ENCODE assay signal across 19 cellular contexts in genomic region chr6:157522472-157522871, GRCh38.
DNase-seq lines count a peak whose midpoint lies in the region; ATAC-seq, FAIRE-seq and TF ChIP-seq lines count a peak whose summit lies in the region.
"Had no signal": no experiment of that assay in that cellular context is flagged by ENCODE, and none has a peak within 500 bp of the region (broad histone marks: within the 10 kb centered on the region; RNA-seq: fewer than 3 reads in every experiment).

No MANE protein-coding gene starts in this region.

- no peaks in the 10 kb centered on the region for H3K27me3 Mint-ChIP-seq in memory B cell
- no peaks in the 10 kb centered on the region for H3K27me3 Mint-ChIP-seq in stimulated activated memory B cell treated with anti-CD40 and anti-IgM and Interleukin-4, amounts not matched to agents 10 μg/mL and 1 μg/mL and 100 μg/mL, for 72 hours

- peaks cover 34% of the 10 kb centered on the region for H3K4me1 Mint-ChIP-seq in memory B cell
- peaks cover 63% of the 10 kb centered on the region for H3K4me1 Mint-ChIP-seq in stimulated activated memory B cell treated with anti-CD40 and anti-IgM and Interleukin-4, amounts not matched to agents 10 μg/mL and 1 μg/mL and 100 μg/mL, for 72 hours

- H3K9me1 ChIP-seq in K562 (ENCODE audit: control insufficient read depth, insufficient read depth, low read length), result no peaks in the 10 kb centered on the region

- H2AFZ ChIP-seq in K562 (ENCODE audit: low read depth, low read length), result no peak overlapping the region
- H2AFZ ChIP-seq: GM23248 had no signal

- no peaks in the 10 kb centered on the region; a peak in 1 of 22 replicates for H4K20me1 ChIP-seq in BLaER1 treated with 17β-estradiol and CSF1 and Interleukin-3, amounts not matched to agents 10 nM and 100 nM
- H4K20me1 ChIP-seq in K562 (replicated peaks; ENCODE audit: control insufficient read depth, insufficient read depth, low read length), result no peaks in the 10 kb centered on the region

- intact Hi-C loops in K562 (cut with micrococcal nuclease), result loop anchor here (5.0 kb wide), 1 partner anchor 75 kb away; no protein-coding TSS in a partner anchor

- no peak for TF ChIP-seq EP300 in K562 (IDR thresholded peaks at IDR 0.05; ENCODE audit: low read length)

- peaks cover 11% of the 10 kb centered on the region for H3K36me3 Mint-ChIP-seq in memory B cell
- peaks cover 23% of the 10 kb centered on the region for H3K36me3 Mint-ChIP-seq in stimulated activated memory B cell treated with anti-CD40 and anti-IgM and Interleukin-4, amounts not matched to agents 10 μg/mL and 1 μg/mL and 100 μg/mL, for 72 hours
- H3K36me3 Mint-ChIP-seq: CD4-positive, CD25-positive, alpha-beta regulatory T cell; CD8-positive, alpha-beta T cell had no signal

- no peak for TF ChIP-seq RAD21 in K562 (CRISPR knock-in tag; conservative IDR thresholded peaks at IDR 0.05 in 1 of 2, IDR thresholded peaks at IDR 0.05 in 1 of 2)

- no peak overlapping the region for H3K9ac ChIP-seq in BLaER1 treated with 17β-estradiol and CSF1 and Interleukin-3, amounts not matched to agents 10 nM and 100 nM
- H3K9ac ChIP-seq in K562 (ENCODE audit: insufficient read depth in 1 of 2, low read depth in 2 of 2, low read length in 2 of 2), result no peak overlapping the region
- H3K9ac ChIP-seq: GM23248 had no signal

- peaks cover 20 to 73% (median 53%) of the 10 kb centered on the region in 10 experiments for H3K4me1 ChIP-seq in BLaER1 treated with 17β-estradiol and CSF1 and Interleukin-3, amounts not matched to agents 10 nM and 100 nM
- H3K4me1 ChIP-seq in K562 (replicated peaks in 1 of 2; ENCODE audit: control insufficient read depth in 2 of 2, insufficient read depth in 2 of 2, low read length in 2 of 2), result peaks cover 35 to 49% of the 10 kb centered on the region in 2 experiments

- peaks cover 15 to 40% (median 24%) of the 10 kb centered on the region in 11 experiments; a peak in 21 of 22 replicates for H3K9me3 ChIP-seq in BLaER1 treated with 17β-estradiol and CSF1 and Interleukin-3, amounts not matched to agents 10 nM and 100 nM (replicated peaks in 1 of 11)
- no peaks in the 10 kb centered on the region for H3K9me3 ChIP-seq in K562 (replicated peaks; ENCODE audit: control insufficient read depth, insufficient read depth, low read depth, low read length)

- no peak for ATAC-seq in K562
- no peak for ATAC-seq in memory B cell (ENCODE audit: low read depth)
- ATAC-seq in stimulated activated memory B cell treated with anti-CD40 and anti-IgM and Interleukin-4, amounts not matched to agents 10 μg/mL and 1 μg/mL and 100 μg/mL, for 72 hours, result no peak
- ATAC-seq: CD8-positive, alpha-beta T cell; GM12878; HCT116 had no signal

- CTCF ChIA-PET in K562 (lab: Yijun Ruan, JAX; ENCODE audit: low intra/inter-chr PET ratio), result no interaction called here

- DNase-seq in K562 (ENCODE audit: extremely low read depth in 1 of 4, low spot score in 3 of 4), result no peak
- DNase-seq in memory B cell (ENCODE audit: low spot score in 2 of 2), result no peak
- no peak for DNase-seq in activated naive CD4-positive, alpha-beta T cell treated with anti-CD3 and anti-CD28 coated beads, Interleukin-2, amount 50 U/mL, for 16 hours
- no peak for DNase-seq in H54 (ENCODE audit: insufficient read length, low spot score)
- DNase-seq: Caco-2; CD4-positive, CD25-positive, alpha-beta regulatory T cell; CD8-positive, alpha-beta T cell; DMS153; DMS79; EL; GDM1; GM23248; H9 had no signal

- BruUV-seq in K562 (replicated peaks; lab: Mats Ljungman, UMichigan), result no TSS peak

- H3K4me3 Mint-ChIP-seq in memory B cell, result no peak overlapping the region
- no peak overlapping the region for H3K4me3 Mint-ChIP-seq in stimulated activated memory B cell treated with anti-CD40 and anti-IgM and Interleukin-4, amounts not matched to agents 10 μg/mL and 1 μg/mL and 100 μg/mL, for 72 hours
- H3K4me3 Mint-ChIP-seq: CD4-positive, CD25-positive, alpha-beta regulatory T cell; CD8-positive, alpha-beta T cell; H9 had no signal

- no peak for TF ChIP-seq CTCF in K562 (IDR thresholded peaks at IDR 0.05 in 2 of 3, conservative IDR thresholded peaks at IDR 0.05 in 1 of 3; ENCODE audit: insufficient read depth in 2 of 3, low read depth in 1 of 3, low read length in 3 of 3)

- H3K27me3 ChIP-seq in BLaER1 treated with 17β-estradiol and CSF1 and Interleukin-3, amounts not matched to agents 10 nM and 100 nM, result no peaks in the 10 kb centered on the region
- no peaks in the 10 kb centered on the region for H3K27me3 ChIP-seq in K562 (ENCODE audit: control insufficient read depth in 2 of 2, insufficient read depth in 2 of 2, low read length in 2 of 2)

- in situ Hi-C loops in K562 (cut with MboI), result no loop called here

- 100% methylated on average over 1 of the region's 1 CpG for WGBS in K562 (ENCODE audit: insufficient coverage, low coverage, missing lambda C conversion rate)

- peaks cover 0 to 35% (median 6%) of the 10 kb centered on the region in 11 experiments; a peak in 8 of 22 replicates for H3K36me3 ChIP-seq in BLaER1 treated with 17β-estradiol and CSF1 and Interleukin-3, amounts not matched to agents 10 nM and 100 nM
- no peaks in the 10 kb centered on the region; the same call in 2 of the 3 replicates for H3K36me3 ChIP-seq in K562 (ENCODE audit: control insufficient read depth, insufficient read depth, low read length)

- H3K27ac Mint-ChIP-seq in memory B cell, result peak overlapping the region; percentile 61
- H3K27ac Mint-ChIP-seq in stimulated activated memory B cell treated with anti-CD40 and anti-IgM and Interleukin-4, amounts not matched to agents 10 μg/mL and 1 μg/mL and 100 μg/mL, for 72 hours, result peak overlapping the region; percentile 66
- H3K27ac Mint-ChIP-seq: CD4-positive, CD25-positive, alpha-beta regulatory T cell; CD8-positive, alpha-beta T cell; H9 had no signal

- H3K27ac ChIP-seq in BLaER1 treated with 17β-estradiol and CSF1 and Interleukin-3, amounts not matched to agents 10 nM and 100 nM, result peak overlapping the region in 7 of 11 experiments; percentile 1 to 83 (median 71); a peak in 10 of 22 replicates
- H3K27ac ChIP-seq in K562 (ENCODE audit: extremely low read depth, low read depth, low read length), result no peak overlapping the region
- H3K27ac ChIP-seq: C4-2B, GM23248 had no signal

- no peak for TF ChIP-seq POLR2A in K562 (conservative IDR thresholded peaks at IDR 0.05)
- TF ChIP-seq POLR2A in H54 (IDR thresholded peaks at IDR 0.05; ENCODE audit: low read depth, low read length), result no peak

- no peak overlapping the region for H3K4me3 ChIP-seq in BLaER1 treated with 17β-estradiol and CSF1 and Interleukin-3, amounts not matched to agents 10 nM and 100 nM
- no peak overlapping the region for H3K4me3 ChIP-seq in K562
- H3K4me3 ChIP-seq: GM12878, GM23248 had no signal

- H3K4me2 ChIP-seq in BLaER1 treated with 17β-estradiol and CSF1 and Interleukin-3, amounts not matched to agents 10 nM and 100 nM, result peak overlapping the region in 5 of 11 experiments; percentile 56 to 87 (median 76); a peak in 7 of 22 replicates
- H3K4me2 ChIP-seq in K562 (ENCODE audit: insufficient read depth, low read length), result no peak overlapping the region

- peaks cover 44% of the 10 kb centered on the region for H3K79me2 ChIP-seq in K562 (ENCODE audit: control insufficient read depth, insufficient read depth, low read length)

- POLR2A ChIA-PET in K562 (lab: Yijun Ruan, JAX), result no interaction called here

- peaks cover 3% of the 10 kb centered on the region for H3K9me3 Mint-ChIP-seq in memory B cell
- H3K9me3 Mint-ChIP-seq in stimulated activated memory B cell treated with anti-CD40 and anti-IgM and Interleukin-4, amounts not matched to agents 10 μg/mL and 1 μg/mL and 100 μg/mL, for 72 hours, result no peaks in the 10 kb centered on the region
- H3K9me3 Mint-ChIP-seq: CD8-positive, alpha-beta T cell had no signal

- FAIRE-seq in K562 (lab: Jason Lieb, UNC) (no peak), H54 (lab: Jason Lieb, UNC) (no peak)
- FAIRE-seq: GM12878, H1 had no signal

TF ChIP-seq in K562, 482 proteins besides CTCF, POLR2A, EP300 and RAD21:
- TF ChIP-seq ZBTB1 (CRISPR knock-in tag; IDR thresholded peaks at IDR 0.05; ENCODE audit: borderline replicate concordance, low read depth) (no peak), ZNF311 (CRISPR knock-in tag; IDR thresholded peaks at IDR 0.05) (no peak), PCBP1 (IDR thresholded peaks at IDR 0.05; ENCODE audit: low read depth, low read length, poor library complexity, severe bottlenecking) (peak; percentile 62), MECOM (CRISPR knock-in tag; IDR thresholded peaks at IDR 0.05) (no peak), FOXJ3 (CRISPR knock-in tag; IDR thresholded peaks at IDR 0.05) (no peak), BMI1 (IDR thresholded peaks at IDR 0.05; ENCODE audit: low read length) (no peak), DDX20 (tag; IDR thresholded peaks at IDR 0.05; ENCODE audit: low read depth) (no peak), TBL1XR1 (IDR thresholded peaks at IDR 0.05; ENCODE audit: low read length in 2 of 2) (no peak), PCBP2 (IDR thresholded peaks at IDR 0.05; ENCODE audit: low read depth, low read length, poor library complexity, severe bottlenecking) (peak; percentile 72), ZNF408 (CRISPR knock-in tag; IDR thresholded peaks at IDR 0.05; ENCODE audit: low read depth) (no peak), SNAPC5 (CRISPR knock-in tag; IDR thresholded peaks at IDR 0.05) (no peak)
